ENCODE assay signal across 8 cellular contexts in the genomic region with DNA sequence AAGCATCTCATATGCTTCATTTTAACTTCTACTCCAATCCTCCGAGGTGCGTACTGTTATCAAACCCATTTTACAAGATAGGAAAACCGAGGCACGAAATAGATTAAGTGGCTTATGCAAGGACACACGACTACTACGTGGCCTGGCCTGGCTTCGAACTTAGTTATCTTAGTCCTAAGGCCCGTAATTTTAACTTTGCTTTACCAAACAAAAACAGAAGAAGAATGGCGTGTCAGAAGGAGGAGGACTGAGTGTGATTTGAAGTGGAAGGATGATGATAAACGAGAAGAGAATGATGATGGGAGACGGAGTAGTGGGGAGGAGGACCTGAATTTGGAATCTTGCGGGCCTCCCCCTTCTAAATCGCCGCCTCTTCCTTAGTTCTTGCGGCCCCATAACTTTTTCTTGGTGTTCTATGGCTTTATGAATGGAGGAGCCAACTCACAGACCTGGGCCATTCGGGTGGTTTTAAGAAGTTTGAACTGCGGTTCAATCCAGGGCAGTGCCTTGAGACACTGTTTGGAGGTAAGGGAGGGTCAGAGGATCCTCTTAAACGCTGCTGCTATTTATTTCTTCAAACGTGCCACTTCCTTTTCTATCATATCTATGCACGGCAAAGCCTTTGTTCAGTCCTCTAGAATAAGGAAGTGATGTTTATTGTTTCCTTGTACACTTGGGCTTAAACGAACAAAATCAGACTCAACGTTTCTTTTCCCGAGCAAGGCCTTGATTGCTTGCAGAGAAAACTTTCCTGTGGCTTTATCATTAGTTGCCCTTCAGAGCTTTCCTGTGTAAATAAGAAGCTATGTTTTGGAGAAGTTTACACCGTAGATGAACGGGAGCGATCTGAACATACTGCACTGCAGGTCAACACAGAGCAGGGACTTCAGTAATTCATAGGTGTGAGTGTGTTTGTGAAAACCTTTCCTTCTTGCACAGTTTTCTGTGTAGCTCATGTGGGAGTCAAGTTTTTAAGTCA. TPM values are rescaled to one million over a fixed set of nuclear protein-coding genes. Genes with fewer than 3 reads are reported as not detected.
DNase-seq lines count a peak whose midpoint lies in the region; ATAC-seq and TF ChIP-seq lines count a peak whose summit lies in the region.

No MANE protein-coding gene starts in this region.

- TF ChIP-seq CTCF in brain (conservative IDR thresholded peaks at IDR 0.05) (no peak), lower leg skin (IDR thresholded peaks at IDR 0.05) (no peak), tibial artery (IDR thresholded peaks at IDR 0.05) (no peak)

- peak overlapping the region; percentile 99 to 100 (median 100) for H3K27ac Mint-ChIP-seq in brain

- H3K4me3 ChIP-seq in lower leg skin (ENCODE audit: low read depth, poor library complexity, severe bottlenecking): peak overlapping the region; percentile 83
- peak overlapping the region; percentile 85 to 92 for H3K4me3 ChIP-seq in tibial artery

- intact Hi-C loops in lower leg skin (cut with DNase I; ENCODE audit: low total_unique reads) (no loop called here), tibial artery (cut with DNase I; ENCODE audit: low total_unique reads) (loop anchor here (5.0 kb wide), 1 partner anchor 78 kb away; a partner anchor contains a TSS)

- H3K9me3 ChIP-seq in tibial artery: no peaks in the 10 kb centered on the region

- DNase-seq in activated naive CD4-positive, alpha-beta T cell treated with Interleukin-2 at 50 U/mL for 16 hours: peak; percentile 8
- no peak for DNase-seq in activated naive CD4-positive, alpha-beta T cell (lab: John Stamatoyannopoulos, UW)
- DNase-seq in NOMO-1 treated with DMSO at 0.1 percent for 48 hours (lab: John Stamatoyannopoulos, UW; ENCODE audit: unreplicated experiment): peak; percentile 90
- no peak for DNase-seq in lower leg skin (ENCODE audit: low spot score in 2 of 2)
- DNase-seq in tibial artery: no peak

- H3K36me3 ChIP-seq in tibial artery: peaks cover 0 to 9% (median 5%) of the 10 kb centered on the region in 3 donors

- ATAC-seq in HG02588 (IDR thresholded peaks at IDR 0.05; ENCODE audit: unreplicated experiment) (no peak), HG02938 (IDR thresholded peaks at IDR 0.05; ENCODE audit: unreplicated experiment) (no peak)

- peaks cover 28% of the 10 kb centered on the region for H3K36me3 Mint-ChIP-seq in brain

- no peaks in the 10 kb centered on the region for H3K27me3 ChIP-seq in tibial artery

- 0% methylated on average over 26 of the region's 26 CpGs for WGBS in lower leg skin, 2 donors

- no peaks in the 10 kb centered on the region for H3K27me3 Mint-ChIP-seq in brain

- TF ChIP-seq POLR2A in lower leg skin (IDR thresholded peaks at IDR 0.05): no peak

- H3K4me3 Mint-ChIP-seq in brain: peak overlapping the region; percentile 92 to 100 (median 94)

- H3K4me1 Mint-ChIP-seq in brain: peaks cover 57% of the 10 kb centered on the region

- peak overlapping the region; percentile 98 for H3K27ac ChIP-seq in tibial artery

- no peaks in the 10 kb centered on the region for H3K9me3 Mint-ChIP-seq in brain

- H3K4me1 ChIP-seq in tibial artery: peaks cover 0 to 45% (median 23%) of the 10 kb centered on the region in 4 donors

RNA-seq across cellular contexts. Expression of a gene that starts 0.8 kb away (rescaled TPM):
- 41.0 TPM for polyA plus RNA-seq in brain (ENCODE audit: insufficient read depth, low read depth, low replicate concordance)
- 10 to 100 TPM; 47.8 to 92.9 (median 65.4) TPM for total RNA-seq in lower leg skin

RNA-seq across cellular contexts. Expression of a gene that starts 8.9 kb away (rescaled TPM):
- 42.4 TPM for polyA plus RNA-seq in brain (ENCODE audit: insufficient read depth, low read depth, low replicate concordance)
- 10 to 100 TPM; 20.2 to 72.8 (median 47.3) TPM for total RNA-seq in lower leg skin

Comparison
In these comparisons a context has a peak if more than half of its experiments do, and no peak if none do; other contexts are left out.
1. DNase-seq: peak in activated naive CD4-positive, alpha-beta T cell treated with Interleukin-2 at 50 U/mL for 16 hours (single experiment) and NOMO-1 treated with DMSO at 0.1 percent for 48 hours (single experiment); none in activated naive CD4-positive, alpha-beta T cell (0 of 4), lower leg skin (0 of 2) and tibial artery (0 of 2).